ENCODE assay signal across 16 cellular contexts in the genomic region with DNA sequence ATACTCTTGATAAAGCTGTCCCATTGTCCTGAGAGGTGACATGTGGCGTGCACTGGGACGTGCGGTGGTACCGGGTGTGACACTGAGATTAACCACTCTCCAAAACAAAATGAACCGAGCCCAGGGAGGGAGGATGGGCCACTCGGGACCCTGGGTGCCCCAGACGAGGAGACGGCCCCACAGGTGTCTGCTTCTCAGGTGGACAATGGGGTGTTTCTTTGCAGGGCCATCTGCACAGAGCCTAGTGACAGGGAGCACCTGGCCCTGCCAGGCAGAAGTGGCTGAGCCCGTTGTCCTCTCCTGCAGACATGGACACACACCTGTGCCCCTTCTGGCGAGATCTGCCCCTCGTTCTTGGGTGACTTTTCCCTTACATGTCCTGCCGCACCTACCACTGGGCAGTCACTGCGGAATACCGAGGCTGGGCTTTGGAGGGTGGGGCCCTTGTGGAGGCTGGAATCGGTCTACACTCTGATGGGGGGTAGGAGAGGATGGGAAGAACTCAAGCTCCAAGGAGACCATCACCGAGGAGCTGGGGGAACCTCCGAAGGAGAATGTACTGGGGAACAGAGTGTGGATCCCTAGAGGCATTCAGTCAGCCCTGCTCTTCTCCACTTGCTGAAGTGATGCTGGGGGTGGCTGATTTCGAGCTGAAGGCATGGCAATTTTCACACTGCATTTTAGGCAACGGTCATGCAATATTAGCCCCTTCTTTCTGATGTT.
"Had no signal": no experiment of that assay in that cellular context is flagged by ENCODE, and none has a peak within 500 bp of the region (broad histone marks: within the 10 kb centered on the region; RNA-seq: fewer than 3 reads in every experiment).

No MANE protein-coding gene starts in this region.

- H3K27ac Mint-ChIP-seq: activated CD4-positive, alpha-beta T cell treated with anti-CD3 and anti-CD28 coated beads for 36 hours; activated T-helper 17 cell treated with anti-CD3 and anti-CD28 coated beads, Interleukin-2, amount 50 U/mL, for 72 hours; stimulated activated naive CD8-positive, alpha-beta T cell treated with anti-CD3 and anti-CD28 coated beads, Interleukin-15, Interleukin-2, amounts not matched to agents 100 ng/mL and 50 ng/mL, for 24 hours had no signal

- H3K36me3 ChIP-seq: right atrium auricular region, uterus had no signal

- H3K79me2 ChIP-seq: hepatocyte, parathyroid adenoma had no signal

- H3K27me3 Mint-ChIP-seq: activated CD4-positive, alpha-beta T cell treated with anti-CD3 and anti-CD28 coated beads for 36 hours; activated naive CD8-positive, alpha-beta T cell; activated T-helper 17 cell treated with anti-CD3 and anti-CD28 coated beads, Interleukin-2, amount 50 U/mL, for 72 hours; naive thymus-derived CD4-positive, alpha-beta T cell; stimulated activated naive CD8-positive, alpha-beta T cell treated with anti-CD3 and anti-CD28 coated beads, Interleukin-15, Interleukin-2, amounts not matched to agents 100 ng/mL and 50 ng/mL, for 24 hours had no signal

- H3K4me1 ChIP-seq: parathyroid adenoma, right atrium auricular region, uterus had no signal

- H3K9me3 ChIP-seq: right atrium auricular region, thoracic aorta, uterus had no signal

- H3K4me2 ChIP-seq: hepatocyte had no signal

- H3K4me3 Mint-ChIP-seq: activated CD4-positive, alpha-beta T cell treated with anti-CD3 and anti-CD28 coated beads for 36 hours; activated naive CD8-positive, alpha-beta T cell; activated T-cell treated with anti-CD3 and anti-CD28 coated beads, Interleukin-2, amount 50 U/mL, for 4 hours; activated T-helper 17 cell treated with anti-CD3 and anti-CD28 coated beads, Interleukin-2, amount 50 U/mL, for 72 hours; naive thymus-derived CD4-positive, alpha-beta T cell; stimulated activated naive CD8-positive, alpha-beta T cell treated with anti-CD3 and anti-CD28 coated beads, Interleukin-15, Interleukin-2, amounts not matched to agents 100 ng/mL and 50 ng/mL, for 24 hours had no signal

- H3K4me1 Mint-ChIP-seq: activated CD4-positive, alpha-beta T cell treated with anti-CD3 and anti-CD28 coated beads for 36 hours; activated T-helper 17 cell treated with anti-CD3 and anti-CD28 coated beads, Interleukin-2, amount 50 U/mL, for 72 hours had no signal

- H3K27me3 ChIP-seq: hepatocyte, right atrium auricular region, uterus had no signal

- DNase-seq: cerebellar nuclear complex, kidney, midbrain had no signal

- H3K4me3 ChIP-seq: coronary artery, dorsolateral prefrontal cortex, hepatocyte, right atrium auricular region, thoracic aorta, uterus had no signal

- H3K9me3 Mint-ChIP-seq: activated T-cell treated with anti-CD3 and anti-CD28 coated beads, Interleukin-2, amount 50 U/mL, for 4 hours; activated T-helper 17 cell treated with anti-CD3 and anti-CD28 coated beads, Interleukin-2, amount 50 U/mL, for 72 hours; stimulated activated naive CD8-positive, alpha-beta T cell treated with anti-CD3 and anti-CD28 coated beads, Interleukin-15, Interleukin-2, amounts not matched to agents 100 ng/mL and 50 ng/mL, for 24 hours had no signal

- H3K36me3 Mint-ChIP-seq: activated naive CD8-positive, alpha-beta T cell had no signal

- H3K27ac ChIP-seq: dorsolateral prefrontal cortex, hepatocyte, parathyroid adenoma, right atrium auricular region, thoracic aorta, uterus had no signal

- H2AFZ ChIP-seq: hepatocyte, parathyroid adenoma had no signal
